In the genomic region with DNA sequence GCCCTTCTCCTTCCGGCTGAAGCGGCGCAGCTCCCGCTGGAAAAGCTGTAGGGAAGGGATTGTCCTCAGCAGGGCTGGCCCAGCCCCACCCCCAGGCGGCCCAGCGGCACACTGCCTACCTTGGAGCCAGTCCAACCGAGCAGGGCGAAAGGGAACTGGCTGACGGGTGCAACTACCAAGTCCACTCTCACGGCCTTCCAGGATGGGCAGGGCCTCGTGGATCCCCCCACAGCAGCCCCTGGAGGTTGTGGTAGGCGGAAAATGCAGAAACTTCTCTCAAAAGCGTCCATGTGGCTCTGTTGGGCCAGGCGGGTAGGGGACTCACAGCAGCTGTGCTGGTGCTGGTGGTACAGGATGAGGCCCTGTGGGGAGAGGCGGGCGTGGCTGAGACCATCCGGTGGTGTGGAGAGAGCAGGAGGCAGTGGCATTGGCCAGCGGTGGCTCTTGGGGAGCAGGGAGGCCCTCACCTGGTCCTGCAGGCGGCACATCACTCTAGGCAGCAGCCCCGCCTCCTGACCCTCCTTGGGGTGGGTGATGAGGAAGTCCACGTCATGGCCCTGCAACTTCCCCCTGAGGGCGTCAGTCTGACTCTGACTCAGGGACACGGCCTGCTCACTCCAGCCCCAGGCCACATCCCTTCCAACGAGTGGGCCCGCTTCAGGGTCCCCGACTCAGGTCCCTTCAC, we compare ENCODE assay signal across 8 cellular contexts. TPM values are rescaled to one million over a fixed set of nuclear protein-coding genes. Genes with fewer than 3 reads are reported as not detected.
DNase-seq lines count a peak whose midpoint lies in the region; ATAC-seq, FAIRE-seq and TF ChIP-seq lines count a peak whose summit lies in the region.

No MANE protein-coding gene starts in this region.

- FAIRE-seq in H54 (lab: Jason Lieb, UNC): no peak

- in situ Hi-C loops in transverse colon (cut with MboI; ENCODE audit: low pct_ligation_motif_present in 1 of 4, low pct_unique_long_range_greater_than_20kb in 1 of 4, low sequenced_read_pairs in 3 of 4): no loop called here

- DNase-seq in CMK (ENCODE audit: low read depth): peak; percentile 48
- peak; percentile 93 for DNase-seq in H54 (ENCODE audit: insufficient read length, low spot score)
- DNase-seq in dorsolateral prefrontal cortex: peak; percentile 50 to 83 (median 74)
- peak; percentile 59 for DNase-seq in myocyte (ENCODE audit: low read depth)
- DNase-seq in transverse colon: peak; percentile 91
- DNase-seq in NCI-H345 (lab: John Stamatoyannopoulos, UW): no peak
- no peak for DNase-seq in NCI-H1930 (lab: John Stamatoyannopoulos, UW)

- intact Hi-C loops in dorsolateral prefrontal cortex (cut with DNase I): loop anchor here (5.0 to 10.0 kb wide), 2 partner anchors 401 to 498 kb away; partner anchors contain the start of gene DDX56 (in 1 of the 2)
- intact Hi-C loops in transverse colon (cut with DNase I; ENCODE audit: low total_unique reads): no loop called here

- TF ChIP-seq POLR2A in H54 (IDR thresholded peaks at IDR 0.05; ENCODE audit: low read depth, low read length) (peak; percentile 12; the same call in 1 of the 2 replicates), transverse colon (IDR thresholded peaks at IDR 0.05) (peak; percentile 42)

- TF ChIP-seq CTCF in dorsolateral prefrontal cortex (IDR thresholded peaks at IDR 0.05 in 54 of 56, conservative IDR thresholded peaks at IDR 0.05 in 2 of 56; ENCODE audit: low read depth in 1 of 56, partially characterized antibody in 56 of 56) (peak in 20 of 56 donors; percentile 6 to 39 (median 20)), transverse colon (IDR thresholded peaks at IDR 0.05) (peak in 2 of 5 experiments; percentile 8 to 43)

- no peak for TF ChIP-seq EP300 in transverse colon (IDR thresholded peaks at IDR 0.05; ENCODE audit: low read depth)

- H3K4me1 ChIP-seq in transverse colon: peaks cover 14 to 36% (median 32%) of the 10 kb centered on the region in 4 donors

- H3K4me3 ChIP-seq in dorsolateral prefrontal cortex: peak overlapping the region in 26 of 59 donors; percentile 3 to 54 (median 22)
- H3K4me3 ChIP-seq in transverse colon: no peak overlapping the region

- H3K27ac ChIP-seq in dorsolateral prefrontal cortex (peak overlapping the region; percentile 0 to 93 (median 81)), transverse colon (peak overlapping the region; percentile 74 to 87 (median 78))

- peak; percentile 7; the same call in 2 of the 3 replicates for ATAC-seq in SK-N-SH treated with all-trans-retinoic acid at 6 μM for 48 hours

- H3K36me3 ChIP-seq in transverse colon: peaks cover 0 to 21% (median 0%) of the 10 kb centered on the region in 4 donors

- WGBS in transverse colon (ENCODE audit: low coverage in 1 of 2), 2 donors: 45% methylated on average over 22 of the region's 26 CpGs; no CpG with 5 or more reads in 1 of the 2 donors

- H3K27me3 ChIP-seq in dorsolateral prefrontal cortex (no peaks in the 10 kb centered on the region), transverse colon (no peaks in the 10 kb centered on the region)

- no peaks in the 10 kb centered on the region for H3K9me3 ChIP-seq in transverse colon

TF ChIP-seq in SK-N-SH treated with all-trans-retinoic acid at 6 μM for 48 hours, 23 proteins besides CTCF, POLR2A, EP300 and RAD21:
- TF ChIP-seq ISL1 (CRISPR knock-in tag; IDR thresholded peaks at IDR 0.05) (no peak), TOX (CRISPR knock-in tag; IDR thresholded peaks at IDR 0.05; ENCODE audit: borderline replicate concordance) (no peak), CREB5 (CRISPR knock-in tag; IDR thresholded peaks at IDR 0.05; ENCODE audit: low read depth) (no peak), TCF4 (CRISPR knock-in tag; IDR thresholded peaks at IDR 0.05; ENCODE audit: borderline replicate concordance) (no peak), ZC3H10 (CRISPR knock-in tag; IDR thresholded peaks at IDR 0.05) (no peak), BACH2 (CRISPR knock-in tag; IDR thresholded peaks at IDR 0.05; ENCODE audit: borderline replicate concordance) (no peak), ZNF8 (CRISPR knock-in tag; IDR thresholded peaks at IDR 0.05) (no peak), OSR1 (CRISPR knock-in tag; IDR thresholded peaks at IDR 0.05) (no peak), SNAI2 (CRISPR knock-in tag; IDR thresholded peaks at IDR 0.05) (no peak), GLIS3 (CRISPR knock-in tag; IDR thresholded peaks at IDR 0.05) (no peak), CSDC2 (CRISPR knock-in tag; IDR thresholded peaks at IDR 0.05) (no peak), ZFP30 (CRISPR knock-in tag; IDR thresholded peaks at IDR 0.05) (no peak), ESRRG (CRISPR knock-in tag; IDR thresholded peaks at IDR 0.05) (no peak)
- TF ChIP-seq, protein P1, sequence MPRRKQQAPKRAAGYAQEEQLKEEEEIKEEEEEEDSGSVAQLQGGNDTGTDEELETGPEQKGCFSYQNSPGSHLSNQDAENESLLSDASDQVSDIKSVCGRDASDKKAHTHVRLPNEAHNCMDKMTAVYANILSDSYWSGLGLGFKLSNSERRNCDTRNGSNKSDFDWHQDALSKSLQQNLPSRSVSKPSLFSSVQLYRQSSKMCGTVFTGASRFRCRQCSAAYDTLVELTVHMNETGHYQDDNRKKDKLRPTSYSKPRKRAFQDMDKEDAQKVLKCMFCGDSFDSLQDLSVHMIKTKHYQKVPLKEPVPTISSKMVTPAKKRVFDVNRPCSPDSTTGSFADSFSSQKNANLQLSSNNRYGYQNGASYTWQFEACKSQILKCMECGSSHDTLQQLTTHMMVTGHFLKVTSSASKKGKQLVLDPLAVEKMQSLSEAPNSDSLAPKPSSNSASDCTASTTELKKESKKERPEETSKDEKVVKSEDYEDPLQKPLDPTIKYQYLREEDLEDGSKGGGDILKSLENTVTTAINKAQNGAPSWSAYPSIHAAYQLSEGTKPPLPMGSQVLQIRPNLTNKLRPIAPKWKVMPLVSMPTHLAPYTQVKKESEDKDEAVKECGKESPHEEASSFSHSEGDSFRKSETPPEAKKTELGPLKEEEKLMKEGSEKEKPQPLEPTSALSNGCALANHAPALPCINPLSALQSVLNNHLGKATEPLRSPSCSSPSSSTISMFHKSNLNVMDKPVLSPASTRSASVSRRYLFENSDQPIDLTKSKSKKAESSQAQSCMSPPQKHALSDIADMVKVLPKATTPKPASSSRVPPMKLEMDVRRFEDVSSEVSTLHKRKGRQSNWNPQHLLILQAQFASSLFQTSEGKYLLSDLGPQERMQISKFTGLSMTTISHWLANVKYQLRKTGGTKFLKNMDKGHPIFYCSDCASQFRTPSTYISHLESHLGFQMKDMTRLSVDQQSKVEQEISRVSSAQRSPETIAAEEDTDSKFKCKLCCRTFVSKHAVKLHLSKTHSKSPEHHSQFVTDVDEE (CRISPR knock-in tag; IDR thresholded peaks at IDR 0.05): no peak
- TF ChIP-seq, protein P2, sequence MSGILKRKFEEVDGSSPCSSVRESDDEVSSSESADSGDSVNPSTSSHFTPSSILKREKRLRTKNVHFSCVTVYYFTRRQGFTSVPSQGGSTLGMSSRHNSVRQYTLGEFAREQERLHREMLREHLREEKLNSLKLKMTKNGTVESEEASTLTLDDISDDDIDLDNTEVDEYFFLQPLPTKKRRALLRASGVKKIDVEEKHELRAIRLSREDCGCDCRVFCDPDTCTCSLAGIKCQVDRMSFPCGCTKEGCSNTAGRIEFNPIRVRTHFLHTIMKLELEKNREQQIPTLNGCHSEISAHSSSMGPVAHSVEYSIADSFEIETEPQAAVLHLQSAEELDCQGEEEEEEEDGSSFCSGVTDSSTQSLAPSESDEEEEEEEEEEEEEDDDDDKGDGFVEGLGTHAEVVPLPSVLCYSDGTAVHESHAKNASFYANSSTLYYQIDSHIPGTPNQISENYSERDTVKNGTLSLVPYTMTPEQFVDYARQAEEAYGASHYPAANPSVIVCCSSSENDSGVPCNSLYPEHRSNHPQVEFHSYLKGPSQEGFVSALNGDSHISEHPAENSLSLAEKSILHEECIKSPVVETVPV (CRISPR knock-in tag; IDR thresholded peaks at IDR 0.05): no peak

RNA-seq across cellular contexts. Expression of gene PGAM2, which starts 8.4 kb away (rescaled TPM):
- 10 to 100 TPM in 66 of 120 experiments, 1 to 10 TPM in 54; 2.8 to 52.0 (median 11.0) TPM for total RNA-seq in dorsolateral prefrontal cortex
- total RNA-seq in myocyte: 62.5 and 81.2 TPM in 2 replicates
- 38.5 TPM for polyA plus RNA-seq in myocyte (2012)
- 1 to 10 TPM in 1 of 4 donors, not detected in 3; 9.7 TPM for total RNA-seq in transverse colon

RNA-seq across cellular contexts. Expression of gene POLM, which starts 8.5 kb away (rescaled TPM):
- total RNA-seq in dorsolateral prefrontal cortex (10 to 100 TPM; 10.6 to 34.8 (median 18.7) TPM), myocyte (39.4 and 40.3 TPM in 2 replicates), transverse colon (100 to 1,000 TPM in 2 of 4 donors, 10 to 100 TPM in 2; 54.3 to 340 (median 81.1) TPM)
- 14.8 TPM for polyA plus RNA-seq in myocyte (2012)

RNA-seq across cellular contexts. Expression of gene DBNL, which starts 29.3 kb away (rescaled TPM):
- total RNA-seq in dorsolateral prefrontal cortex: 100 to 1,000 TPM in 17 of 120 experiments, 10 to 100 TPM in 103; 58.1 to 115 (median 89.4) TPM
- total RNA-seq in myocyte: 112 and 153 TPM in 2 replicates
- polyA plus RNA-seq in myocyte (2012): 162 TPM
- total RNA-seq in transverse colon: 100 to 1,000 TPM in 3 of 4 donors, 10 to 100 TPM in 1; 97.5 to 184 (median 137) TPM

RNA-seq across cellular contexts. Expression of gene AEBP1, which starts 30.3 kb away (rescaled TPM):
- total RNA-seq in dorsolateral prefrontal cortex: 100 to 1,000 TPM in 5 of 120 experiments, 10 to 100 TPM in 114, 1 to 10 TPM in 1; 9.1 to 175 (median 43.5) TPM
- 0.75 and 1.2 TPM in 2 replicates for total RNA-seq in myocyte
- polyA plus RNA-seq in myocyte (2012): 1.4 TPM
- 100 to 1,000 TPM in 1 of 4 donors, 10 to 100 TPM in 3; 33.9 to 151 (median 89.0) TPM for total RNA-seq in transverse colon

RNA-seq across cellular contexts. Expression of gene POLD2, which starts 49.5 kb away (rescaled TPM):
- total RNA-seq in dorsolateral prefrontal cortex (10 to 100 TPM; 33.8 to 83.9 (median 57.8) TPM), myocyte (199 and 211 TPM in 2 replicates), transverse colon (10 to 100 TPM; 20.1 to 32.7 (median 22.7) TPM)
- polyA plus RNA-seq in myocyte (2012): 242 TPM

Comparison
In these comparisons a context has a peak if more than half of its experiments do, and no peak if none do; other contexts are left out.
1. DNase-seq: peak in CMK (single experiment), H54 (single experiment), dorsolateral prefrontal cortex (10 of 10), myocyte (single experiment) and transverse colon (single experiment); none in NCI-H345 (single experiment) and NCI-H1930 (0 of 2).